23 cellular contexts compared by ENCODE assay signal in genomic region chr9:126217121-126217520, GRCh38.
"Had no signal": no experiment of that assay in that cellular context is flagged by ENCODE, and none has a peak within 500 bp of the region (broad histone marks: within the 10 kb centered on the region; RNA-seq: fewer than 3 reads in every experiment).

No MANE protein-coding gene starts in this region.

- H3K4me3 Mint-ChIP-seq: activated CD4-positive, alpha-beta memory T cell treated with anti-CD3 and anti-CD28 coated beads, Interleukin-2, amount 10 ng/mL, durations not matched to agents 7 days and 5 days; activated CD4-positive, alpha-beta T cell treated with anti-CD3 and anti-CD28 coated beads for 36 hours; activated naive CD8-positive, alpha-beta T cell treated with anti-CD3 and anti-CD28 coated beads, Interleukin-2, amount 10 ng/mL, durations not matched to agents 7 days and 5 days; T-helper 2 cell treated with Interferon-gamma antibody and Interleukin-4, amounts not matched to agents 5 μg/mL and 100 μg/mL, for 36 hours had no signal

- H3K36me3 ChIP-seq: adrenal gland, SJSA1, WERI-Rb-1 had no signal

- H3K4me3 ChIP-seq: adrenal gland, SJSA1 had no signal

- H3K27ac ChIP-seq: adrenal gland, SJSA1, WERI-Rb-1 had no signal

- H3K9me3 ChIP-seq: SJSA1 had no signal

- H3K4me1 Mint-ChIP-seq: activated CD4-positive, alpha-beta memory T cell treated with anti-CD3 and anti-CD28 coated beads, Interleukin-2, amount 10 ng/mL, durations not matched to agents 7 days and 5 days; activated CD4-positive, alpha-beta T cell treated with anti-CD3 and anti-CD28 coated beads for 36 hours; activated naive CD8-positive, alpha-beta T cell treated with anti-CD3 and anti-CD28 coated beads, Interleukin-2, amount 10 ng/mL, durations not matched to agents 7 days and 5 days had no signal

- ATAC-seq: activated CD4-positive, alpha-beta T cell treated with anti-CD3 and anti-CD28 coated beads for 36 hours; PC-3; SK-N-SH treated with all-trans-retinoic acid at 6 μM for 48 hours had no signal

- H3K27ac Mint-ChIP-seq: activated CD4-positive, alpha-beta memory T cell treated with anti-CD3 and anti-CD28 coated beads, Interleukin-2, amount 10 ng/mL, durations not matched to agents 7 days and 5 days; activated CD4-positive, alpha-beta T cell treated with anti-CD3 and anti-CD28 coated beads for 36 hours; activated naive CD8-positive, alpha-beta T cell treated with anti-CD3 and anti-CD28 coated beads, Interleukin-2, amount 10 ng/mL, durations not matched to agents 7 days and 5 days; T-helper 2 cell treated with Interferon-gamma antibody and Interleukin-4, amounts not matched to agents 5 μg/mL and 100 μg/mL, for 36 hours had no signal

- H3K36me3 Mint-ChIP-seq: activated naive CD8-positive, alpha-beta T cell treated with anti-CD3 and anti-CD28 coated beads, Interleukin-2, amount 10 ng/mL, durations not matched to agents 7 days and 5 days had no signal

- DNase-seq: activated CD4-positive, alpha-beta memory T cell treated with anti-CD3 and anti-CD28 coated beads, Interleukin-2, amount 10 ng/mL, durations not matched to agents 7 days and 5 days; activated CD4-positive, alpha-beta T cell treated with anti-CD3 and anti-CD28 coated beads for 36 hours; activated CD4-positive, alpha-beta T cell treated with anti-CD3 and anti-CD28 coated beads, Interleukin-2, amount 50 U/mL, for 1 hour; activated CD8-positive, alpha-beta memory T cell treated with anti-CD3 and anti-CD28 coated beads, Interleukin-2, amount 50 U/mL, for 48 hours; activated naive CD4-positive, alpha-beta T cell treated with anti-CD3 and anti-CD28 coated beads, Interleukin-2, amount 50 U/mL, for 16 hours; activated naive CD8-positive, alpha-beta T cell treated with anti-CD3 and anti-CD28 coated beads, Interleukin-2, amount 10 ng/mL, durations not matched to agents 7 days and 5 days; activated T-cell treated with anti-CD3 and anti-CD28 coated beads, Interleukin-2, amount 50 U/mL, for 1 hour; adrenal gland; anterior cingulate cortex; cerebellar nuclear complex; NCI-H1105 treated with DMSO at 0.1 percent for 48 hours; NCI-H1436 treated with DMSO at 0.1 percent for 48 hours; NCI-H187; NCI-H2081 treated with DMSO at 0.1 percent for 48 hours; NCI-H2227 treated with DMSO at 0.1 percent for 48 hours; NCI-H510A; PC-3; SHP77; SW 1271; WERI-Rb-1 had no signal

- H3K4me1 ChIP-seq: adrenal gland, SJSA1 had no signal
